In genomic region chr1:101006553-101006952, GRCh38 we compare ENCODE assay signal across 1 cellular context.
TF ChIP-seq lines count a peak whose summit lies in the region.

No MANE protein-coding gene starts in this region.

TF ChIP-seq in HepG2, 621 proteins besides CTCF, POLR2A, EP300 and RAD21 (continued from another document):
- TF ChIP-seq SOX13 (IDR thresholded peaks at IDR 0.05) (no peak), SOX13 (CRISPR knock-in tag; conservative IDR thresholded peaks at IDR 0.05 in 1 of 2, IDR thresholded peaks at IDR 0.05 in 1 of 2) (peak in 1 of 2 experiments; percentile 40; a peak in 1 of 4 replicates), ONECUT2 (CRISPR knock-in tag; IDR thresholded peaks at IDR 0.05) (no peak)
